In genomic region chr12:71685961-71686657, GRCh38 we compare ENCODE assay signal across 1 cellular context.
TF ChIP-seq lines count a peak whose summit lies in the region.

Gene TMEM19, plus strand, starts transcription at chr12:71686082. Its CDS starts 599 bp downstream, at chr12:71686681.

TF ChIP-seq in A549, 52 proteins besides CTCF, POLR2A, EP300 and RAD21 (continued from another document):
- TF ChIP-seq HES2 (IDR thresholded peaks at IDR 0.05) = no peak
- peak; percentile 51 to 87 for TF ChIP-seq JUN (IDR thresholded peaks at IDR 0.05)
- no peak for TF ChIP-seq FOSL2 (IDR thresholded peaks at IDR 0.05)
- TF ChIP-seq FOSL2 (CRISPR knock-in tag; IDR thresholded peaks at IDR 0.05) = no peak
- TF ChIP-seq FOSB (CRISPR knock-in tag; IDR thresholded peaks at IDR 0.05) = no peak
- 0 out of 2 replicates have a peak, but pooled peaks have one; percentile 38 for TF ChIP-seq GATA3 (IDR thresholded peaks at IDR 0.05; ENCODE audit: borderline replicate concordance)
- no peak; the same call in 2 of the 3 replicates for TF ChIP-seq SMC3 (IDR thresholded peaks at IDR 0.05)
- 0 out of 2 replicates have a peak, but pooled peaks have one; percentile 20 for TF ChIP-seq ATOH8 (CRISPR knock-in tag; IDR thresholded peaks at IDR 0.05; ENCODE audit: low read depth)
- TF ChIP-seq ESRRA (IDR thresholded peaks at IDR 0.05; ENCODE audit: borderline replicate concordance, low read length) = no peak
- TF ChIP-seq RFX5 (IDR thresholded peaks at IDR 0.05) = peak; percentile 13; the same call in 1 of the 2 replicates
- no peak for TF ChIP-seq EHMT2 (IDR thresholded peaks at IDR 0.05; ENCODE audit: low read depth)
- TF ChIP-seq HDAC2 (IDR thresholded peaks at IDR 0.05) = no peak
- TF ChIP-seq MAZ (IDR thresholded peaks at IDR 0.05; ENCODE audit: borderline replicate concordance, low read depth, low read length) = no peak
- no peak for TF ChIP-seq KDM1A (IDR thresholded peaks at IDR 0.05; ENCODE audit: low read depth)
- TF ChIP-seq TFCP2L1 (CRISPR knock-in tag; IDR thresholded peaks at IDR 0.05) = no peak
- TF ChIP-seq USF2 (IDR thresholded peaks at IDR 0.05) = peak; percentile 86
- TF ChIP-seq REST (IDR thresholded peaks at IDR 0.05) = no peak
- TF ChIP-seq KDM5A (IDR thresholded peaks at IDR 0.05) = no peak
